ENCODE assay signal across 15 cellular contexts in genomic region chr3:61169621-61170251, GRCh38.
DNase-seq lines count a peak whose midpoint lies in the region; ATAC-seq and TF ChIP-seq lines count a peak whose summit lies in the region.
"Had no signal": no experiment of that assay in that cellular context is flagged by ENCODE, and none has a peak within 500 bp of the region (broad histone marks: within the 10 kb centered on the region; RNA-seq: fewer than 3 reads in every experiment).

No MANE protein-coding gene starts in this region.

- no peak for TF ChIP-seq CTCF in right lobe of liver (IDR thresholded peaks at IDR 0.05)

- no peak overlapping the region for H3K27ac ChIP-seq in right lobe of liver
- H3K27ac ChIP-seq: GM23248 had no signal

- no peaks in the 10 kb centered on the region for H3K36me3 ChIP-seq in right lobe of liver

- no peak for TF ChIP-seq POLR2A in right lobe of liver (IDR thresholded peaks at IDR 0.05)

- DNase-seq in NCI-H82 (lab: John Stamatoyannopoulos, UW) (peak; percentile 4), left lobe of liver (ENCODE audit: low spot score) (no peak), right lobe of liver (no peak), NOMO-1 (lab: John Stamatoyannopoulos, UW; ENCODE audit: unreplicated experiment in 2 of 2) (no peak)
- DNase-seq: C1 segment of cervical spinal cord; Caco-2; CD4-positive, alpha-beta memory T cell; DMS153; DND-41; GM23248; H7; HFFc6 had no signal

- ATAC-seq in left lobe of liver: peak; percentile 78
- ATAC-seq in right lobe of liver: peak; percentile 68 to 89 (median 78)
- no peak for ATAC-seq in GM18870 (IDR thresholded peaks at IDR 0.05; ENCODE audit: unreplicated experiment)
- no peak for ATAC-seq in GM21717 (IDR thresholded peaks at IDR 0.05; ENCODE audit: unreplicated experiment)
- ATAC-seq: HCT116 had no signal

- no peaks in the 10 kb centered on the region for H3K9me3 ChIP-seq in right lobe of liver
- H3K9me3 ChIP-seq: Caco-2 had no signal

- intact Hi-C loops in right lobe of liver (cut with DNase I): no loop called here

- 48% methylated on average over 2 of the region's 2 CpGs for WGBS in right lobe of liver (ENCODE audit: insufficient coverage, low coverage, low lambda C conversion rate, missing lambda C conversion rate)

- no peak overlapping the region for H3K4me3 ChIP-seq in right lobe of liver
- H3K4me3 ChIP-seq: GM23248 had no signal

- H3K4me1 ChIP-seq in right lobe of liver: peaks cover 0 to 18% (median 0%) of the 10 kb centered on the region in 4 donors

- H3K27me3 ChIP-seq in right lobe of liver: no peaks in the 10 kb centered on the region

Comparison
In these comparisons a context has a peak if more than half of its experiments do, and no peak if none do; other contexts are left out.
1. ATAC-seq: peak in left lobe of liver (single experiment) and right lobe of liver (4 of 4); none in GM18870 (single experiment) and GM21717 (single experiment).